Comparison of ENCODE assay signal across 1 cellular context in the genomic region with DNA sequence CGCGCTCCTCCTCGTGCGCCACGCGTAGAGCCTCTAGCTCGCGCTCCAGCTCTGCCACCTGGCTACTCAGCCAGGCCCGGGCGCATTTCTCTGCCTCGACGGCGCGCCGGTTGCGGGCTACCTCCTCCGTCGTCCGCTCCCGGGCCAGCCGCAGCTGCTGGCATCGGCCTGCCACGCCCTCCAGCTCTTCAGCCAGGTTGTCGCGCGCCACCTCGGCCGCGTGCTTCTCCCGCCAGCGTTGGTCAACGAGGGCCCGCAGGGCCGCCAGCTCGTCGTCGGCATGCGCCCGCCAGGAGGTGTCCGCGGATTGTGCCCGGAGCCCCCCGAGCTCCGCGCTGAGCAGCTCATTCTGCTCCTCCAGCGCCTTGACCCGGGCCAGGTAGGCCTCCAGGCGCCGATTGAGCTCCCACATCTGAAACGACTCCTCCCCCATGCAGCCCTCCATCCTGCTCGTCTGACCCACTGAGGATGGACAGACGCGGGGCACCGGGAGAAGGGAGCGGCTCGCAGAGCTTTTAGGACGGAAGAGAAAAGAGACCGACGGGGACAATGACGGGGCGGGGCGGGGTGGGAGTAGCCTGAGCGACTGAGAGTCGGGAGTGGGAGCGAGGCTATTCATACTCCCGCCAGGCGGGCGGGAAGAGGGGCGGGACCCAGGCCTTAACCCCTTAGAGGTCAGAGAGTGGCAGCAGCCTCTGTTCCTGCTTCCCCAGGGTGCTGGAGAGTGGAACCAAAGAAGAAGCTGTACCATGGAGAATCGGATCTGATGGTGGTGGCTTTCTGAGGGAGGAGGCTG.
TF ChIP-seq lines count a peak whose summit lies in the region.

A gene with protein sequence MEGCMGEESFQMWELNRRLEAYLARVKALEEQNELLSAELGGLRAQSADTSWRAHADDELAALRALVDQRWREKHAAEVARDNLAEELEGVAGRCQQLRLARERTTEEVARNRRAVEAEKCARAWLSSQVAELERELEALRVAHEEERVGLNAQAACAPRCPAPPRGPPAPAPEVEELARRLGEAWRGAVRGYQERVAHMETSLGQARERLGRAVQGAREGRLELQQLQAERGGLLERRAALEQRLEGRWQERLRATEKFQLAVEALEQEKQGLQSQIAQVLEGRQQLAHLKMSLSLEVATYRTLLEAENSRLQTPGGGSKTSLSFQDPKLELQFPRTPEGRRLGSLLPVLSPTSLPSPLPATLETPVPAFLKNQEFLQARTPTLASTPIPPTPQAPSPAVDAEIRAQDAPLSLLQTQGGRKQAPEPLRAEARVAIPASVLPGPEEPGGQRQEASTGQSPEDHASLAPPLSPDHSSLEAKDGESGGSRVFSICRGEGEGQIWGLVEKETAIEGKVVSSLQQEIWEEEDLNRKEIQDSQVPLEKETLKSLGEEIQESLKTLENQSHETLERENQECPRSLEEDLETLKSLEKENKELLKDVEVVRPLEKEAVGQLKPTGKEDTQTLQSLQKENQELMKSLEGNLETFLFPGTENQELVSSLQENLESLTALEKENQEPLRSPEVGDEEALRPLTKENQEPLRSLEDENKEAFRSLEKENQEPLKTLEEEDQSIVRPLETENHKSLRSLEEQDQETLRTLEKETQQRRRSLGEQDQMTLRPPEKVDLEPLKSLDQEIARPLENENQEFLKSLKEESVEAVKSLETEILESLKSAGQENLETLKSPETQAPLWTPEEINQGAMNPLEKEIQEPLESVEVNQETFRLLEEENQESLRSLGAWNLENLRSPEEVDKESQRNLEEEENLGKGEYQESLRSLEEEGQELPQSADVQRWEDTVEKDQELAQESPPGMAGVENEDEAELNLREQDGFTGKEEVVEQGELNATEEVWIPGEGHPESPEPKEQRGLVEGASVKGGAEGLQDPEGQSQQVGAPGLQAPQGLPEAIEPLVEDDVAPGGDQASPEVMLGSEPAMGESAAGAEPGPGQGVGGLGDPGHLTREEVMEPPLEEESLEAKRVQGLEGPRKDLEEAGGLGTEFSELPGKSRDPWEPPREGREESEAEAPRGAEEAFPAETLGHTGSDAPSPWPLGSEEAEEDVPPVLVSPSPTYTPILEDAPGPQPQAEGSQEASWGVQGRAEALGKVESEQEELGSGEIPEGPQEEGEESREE (N-terminal part only) (minus strand): TSS at position 588 of the 796 bp plus-strand sequence. CDS start 143 bp downstream, at position 445.

TF ChIP-seq in WTC11, 78 proteins besides CTCF, POLR2A, EP300 and RAD21 (continued from another document and continues in another):
- TF ChIP-seq, protein P1, sequence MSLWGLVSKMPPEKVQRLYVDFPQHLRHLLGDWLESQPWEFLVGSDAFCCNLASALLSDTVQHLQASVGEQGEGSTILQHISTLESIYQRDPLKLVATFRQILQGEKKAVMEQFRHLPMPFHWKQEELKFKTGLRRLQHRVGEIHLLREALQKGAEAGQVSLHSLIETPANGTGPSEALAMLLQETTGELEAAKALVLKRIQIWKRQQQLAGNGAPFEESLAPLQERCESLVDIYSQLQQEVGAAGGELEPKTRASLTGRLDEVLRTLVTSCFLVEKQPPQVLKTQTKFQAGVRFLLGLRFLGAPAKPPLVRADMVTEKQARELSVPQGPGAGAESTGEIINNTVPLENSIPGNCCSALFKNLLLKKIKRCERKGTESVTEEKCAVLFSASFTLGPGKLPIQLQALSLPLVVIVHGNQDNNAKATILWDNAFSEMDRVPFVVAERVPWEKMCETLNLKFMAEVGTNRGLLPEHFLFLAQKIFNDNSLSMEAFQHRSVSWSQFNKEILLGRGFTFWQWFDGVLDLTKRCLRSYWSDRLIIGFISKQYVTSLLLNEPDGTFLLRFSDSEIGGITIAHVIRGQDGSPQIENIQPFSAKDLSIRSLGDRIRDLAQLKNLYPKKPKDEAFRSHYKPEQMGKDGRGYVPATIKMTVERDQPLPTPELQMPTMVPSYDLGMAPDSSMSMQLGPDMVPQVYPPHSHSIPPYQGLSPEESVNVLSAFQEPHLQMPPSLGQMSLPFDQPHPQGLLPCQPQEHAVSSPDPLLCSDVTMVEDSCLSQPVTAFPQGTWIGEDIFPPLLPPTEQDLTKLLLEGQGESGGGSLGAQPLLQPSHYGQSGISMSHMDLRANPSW (CRISPR knock-in tag; conservative IDR thresholded peaks at IDR 0.05; ENCODE audit: low read depth) = no peak
- TF ChIP-seq ZBTB21 (CRISPR knock-in tag; IDR thresholded peaks at IDR 0.05; ENCODE audit: borderline replicate concordance) = peak; percentile 78
- TF ChIP-seq, protein P2, sequence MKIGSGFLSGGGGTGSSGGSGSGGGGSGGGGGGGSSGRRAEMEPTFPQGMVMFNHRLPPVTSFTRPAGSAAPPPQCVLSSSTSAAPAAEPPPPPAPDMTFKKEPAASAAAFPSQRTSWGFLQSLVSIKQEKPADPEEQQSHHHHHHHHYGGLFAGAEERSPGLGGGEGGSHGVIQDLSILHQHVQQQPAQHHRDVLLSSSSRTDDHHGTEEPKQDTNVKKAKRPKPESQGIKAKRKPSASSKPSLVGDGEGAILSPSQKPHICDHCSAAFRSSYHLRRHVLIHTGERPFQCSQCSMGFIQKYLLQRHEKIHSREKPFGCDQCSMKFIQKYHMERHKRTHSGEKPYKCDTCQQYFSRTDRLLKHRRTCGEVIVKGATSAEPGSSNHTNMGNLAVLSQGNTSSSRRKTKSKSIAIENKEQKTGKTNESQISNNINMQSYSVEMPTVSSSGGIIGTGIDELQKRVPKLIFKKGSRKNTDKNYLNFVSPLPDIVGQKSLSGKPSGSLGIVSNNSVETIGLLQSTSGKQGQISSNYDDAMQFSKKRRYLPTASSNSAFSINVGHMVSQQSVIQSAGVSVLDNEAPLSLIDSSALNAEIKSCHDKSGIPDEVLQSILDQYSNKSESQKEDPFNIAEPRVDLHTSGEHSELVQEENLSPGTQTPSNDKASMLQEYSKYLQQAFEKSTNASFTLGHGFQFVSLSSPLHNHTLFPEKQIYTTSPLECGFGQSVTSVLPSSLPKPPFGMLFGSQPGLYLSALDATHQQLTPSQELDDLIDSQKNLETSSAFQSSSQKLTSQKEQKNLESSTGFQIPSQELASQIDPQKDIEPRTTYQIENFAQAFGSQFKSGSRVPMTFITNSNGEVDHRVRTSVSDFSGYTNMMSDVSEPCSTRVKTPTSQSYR (CRISPR knock-in tag; IDR thresholded peaks at IDR 0.05) = peak; percentile 89
- peak; percentile 92 for TF ChIP-seq MYBL2 (CRISPR knock-in tag; IDR thresholded peaks at IDR 0.05)
- TF ChIP-seq ESRRA (CRISPR knock-in tag; IDR thresholded peaks at IDR 0.05; ENCODE audit: borderline replicate concordance) = peak; percentile 93
- peak; percentile 55; the same call in 1 of the 2 replicates for TF ChIP-seq FOXK1 (CRISPR knock-in tag; IDR thresholded peaks at IDR 0.05)
- TF ChIP-seq, protein P3, sequence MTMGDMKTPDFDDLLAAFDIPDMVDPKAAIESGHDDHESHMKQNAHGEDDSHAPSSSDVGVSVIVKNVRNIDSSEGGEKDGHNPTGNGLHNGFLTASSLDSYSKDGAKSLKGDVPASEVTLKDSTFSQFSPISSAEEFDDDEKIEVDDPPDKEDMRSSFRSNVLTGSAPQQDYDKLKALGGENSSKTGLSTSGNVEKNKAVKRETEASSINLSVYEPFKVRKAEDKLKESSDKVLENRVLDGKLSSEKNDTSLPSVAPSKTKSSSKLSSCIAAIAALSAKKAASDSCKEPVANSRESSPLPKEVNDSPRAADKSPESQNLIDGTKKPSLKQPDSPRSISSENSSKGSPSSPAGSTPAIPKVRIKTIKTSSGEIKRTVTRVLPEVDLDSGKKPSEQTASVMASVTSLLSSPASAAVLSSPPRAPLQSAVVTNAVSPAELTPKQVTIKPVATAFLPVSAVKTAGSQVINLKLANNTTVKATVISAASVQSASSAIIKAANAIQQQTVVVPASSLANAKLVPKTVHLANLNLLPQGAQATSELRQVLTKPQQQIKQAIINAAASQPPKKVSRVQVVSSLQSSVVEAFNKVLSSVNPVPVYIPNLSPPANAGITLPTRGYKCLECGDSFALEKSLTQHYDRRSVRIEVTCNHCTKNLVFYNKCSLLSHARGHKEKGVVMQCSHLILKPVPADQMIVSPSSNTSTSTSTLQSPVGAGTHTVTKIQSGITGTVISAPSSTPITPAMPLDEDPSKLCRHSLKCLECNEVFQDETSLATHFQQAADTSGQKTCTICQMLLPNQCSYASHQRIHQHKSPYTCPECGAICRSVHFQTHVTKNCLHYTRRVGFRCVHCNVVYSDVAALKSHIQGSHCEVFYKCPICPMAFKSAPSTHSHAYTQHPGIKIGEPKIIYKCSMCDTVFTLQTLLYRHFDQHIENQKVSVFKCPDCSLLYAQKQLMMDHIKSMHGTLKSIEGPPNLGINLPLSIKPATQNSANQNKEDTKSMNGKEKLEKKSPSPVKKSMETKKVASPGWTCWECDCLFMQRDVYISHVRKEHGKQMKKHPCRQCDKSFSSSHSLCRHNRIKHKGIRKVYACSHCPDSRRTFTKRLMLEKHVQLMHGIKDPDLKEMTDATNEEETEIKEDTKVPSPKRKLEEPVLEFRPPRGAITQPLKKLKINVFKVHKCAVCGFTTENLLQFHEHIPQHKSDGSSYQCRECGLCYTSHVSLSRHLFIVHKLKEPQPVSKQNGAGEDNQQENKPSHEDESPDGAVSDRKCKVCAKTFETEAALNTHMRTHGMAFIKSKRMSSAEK (CRISPR knock-in tag; IDR thresholded peaks at IDR 0.05; ENCODE audit: borderline replicate concordance) = 0 out of 2 replicates have a peak, but pooled peaks have one; percentile 40
- TF ChIP-seq, protein P4, sequence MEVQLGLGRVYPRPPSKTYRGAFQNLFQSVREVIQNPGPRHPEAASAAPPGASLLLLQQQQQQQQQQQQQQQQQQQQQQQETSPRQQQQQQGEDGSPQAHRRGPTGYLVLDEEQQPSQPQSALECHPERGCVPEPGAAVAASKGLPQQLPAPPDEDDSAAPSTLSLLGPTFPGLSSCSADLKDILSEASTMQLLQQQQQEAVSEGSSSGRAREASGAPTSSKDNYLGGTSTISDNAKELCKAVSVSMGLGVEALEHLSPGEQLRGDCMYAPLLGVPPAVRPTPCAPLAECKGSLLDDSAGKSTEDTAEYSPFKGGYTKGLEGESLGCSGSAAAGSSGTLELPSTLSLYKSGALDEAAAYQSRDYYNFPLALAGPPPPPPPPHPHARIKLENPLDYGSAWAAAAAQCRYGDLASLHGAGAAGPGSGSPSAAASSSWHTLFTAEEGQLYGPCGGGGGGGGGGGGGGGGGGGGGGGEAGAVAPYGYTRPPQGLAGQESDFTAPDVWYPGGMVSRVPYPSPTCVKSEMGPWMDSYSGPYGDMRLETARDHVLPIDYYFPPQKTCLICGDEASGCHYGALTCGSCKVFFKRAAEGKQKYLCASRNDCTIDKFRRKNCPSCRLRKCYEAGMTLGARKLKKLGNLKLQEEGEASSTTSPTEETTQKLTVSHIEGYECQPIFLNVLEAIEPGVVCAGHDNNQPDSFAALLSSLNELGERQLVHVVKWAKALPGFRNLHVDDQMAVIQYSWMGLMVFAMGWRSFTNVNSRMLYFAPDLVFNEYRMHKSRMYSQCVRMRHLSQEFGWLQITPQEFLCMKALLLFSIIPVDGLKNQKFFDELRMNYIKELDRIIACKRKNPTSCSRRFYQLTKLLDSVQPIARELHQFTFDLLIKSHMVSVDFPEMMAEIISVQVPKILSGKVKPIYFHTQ (CRISPR knock-in tag; IDR thresholded peaks at IDR 0.05) = no peak
- TF ChIP-seq ETV6 (CRISPR knock-in tag; IDR thresholded peaks at IDR 0.05) = peak; percentile 66; the same call in 1 of the 2 replicates
- TF ChIP-seq, protein P5, sequence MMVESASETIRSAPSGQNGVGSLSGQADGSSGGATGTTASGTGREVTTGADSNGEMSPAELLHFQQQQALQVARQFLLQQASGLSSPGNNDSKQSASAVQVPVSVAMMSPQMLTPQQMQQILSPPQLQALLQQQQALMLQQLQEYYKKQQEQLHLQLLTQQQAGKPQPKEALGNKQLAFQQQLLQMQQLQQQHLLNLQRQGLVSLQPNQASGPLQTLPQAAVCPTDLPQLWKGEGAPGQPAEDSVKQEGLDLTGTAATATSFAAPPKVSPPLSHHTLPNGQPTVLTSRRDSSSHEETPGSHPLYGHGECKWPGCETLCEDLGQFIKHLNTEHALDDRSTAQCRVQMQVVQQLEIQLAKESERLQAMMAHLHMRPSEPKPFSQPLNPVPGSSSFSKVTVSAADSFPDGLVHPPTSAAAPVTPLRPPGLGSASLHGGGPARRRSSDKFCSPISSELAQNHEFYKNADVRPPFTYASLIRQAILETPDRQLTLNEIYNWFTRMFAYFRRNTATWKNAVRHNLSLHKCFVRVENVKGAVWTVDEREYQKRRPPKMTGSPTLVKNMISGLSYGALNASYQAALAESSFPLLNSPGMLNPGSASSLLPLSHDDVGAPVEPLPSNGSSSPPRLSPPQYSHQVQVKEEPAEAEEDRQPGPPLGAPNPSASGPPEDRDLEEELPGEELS (CRISPR knock-in tag; IDR thresholded peaks at IDR 0.05) = peak; percentile 49; the same call in 1 of the 2 replicates
- TF ChIP-seq, protein P6, sequence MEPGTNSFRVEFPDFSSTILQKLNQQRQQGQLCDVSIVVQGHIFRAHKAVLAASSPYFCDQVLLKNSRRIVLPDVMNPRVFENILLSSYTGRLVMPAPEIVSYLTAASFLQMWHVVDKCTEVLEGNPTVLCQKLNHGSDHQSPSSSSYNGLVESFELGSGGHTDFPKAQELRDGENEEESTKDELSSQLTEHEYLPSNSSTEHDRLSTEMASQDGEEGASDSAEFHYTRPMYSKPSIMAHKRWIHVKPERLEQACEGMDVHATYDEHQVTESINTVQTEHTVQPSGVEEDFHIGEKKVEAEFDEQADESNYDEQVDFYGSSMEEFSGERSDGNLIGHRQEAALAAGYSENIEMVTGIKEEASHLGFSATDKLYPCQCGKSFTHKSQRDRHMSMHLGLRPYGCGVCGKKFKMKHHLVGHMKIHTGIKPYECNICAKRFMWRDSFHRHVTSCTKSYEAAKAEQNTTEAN (CRISPR knock-in tag; IDR thresholded peaks at IDR 0.05) = no peak; the same call in 1 of the 2 replicates
- TF ChIP-seq, protein P7, sequence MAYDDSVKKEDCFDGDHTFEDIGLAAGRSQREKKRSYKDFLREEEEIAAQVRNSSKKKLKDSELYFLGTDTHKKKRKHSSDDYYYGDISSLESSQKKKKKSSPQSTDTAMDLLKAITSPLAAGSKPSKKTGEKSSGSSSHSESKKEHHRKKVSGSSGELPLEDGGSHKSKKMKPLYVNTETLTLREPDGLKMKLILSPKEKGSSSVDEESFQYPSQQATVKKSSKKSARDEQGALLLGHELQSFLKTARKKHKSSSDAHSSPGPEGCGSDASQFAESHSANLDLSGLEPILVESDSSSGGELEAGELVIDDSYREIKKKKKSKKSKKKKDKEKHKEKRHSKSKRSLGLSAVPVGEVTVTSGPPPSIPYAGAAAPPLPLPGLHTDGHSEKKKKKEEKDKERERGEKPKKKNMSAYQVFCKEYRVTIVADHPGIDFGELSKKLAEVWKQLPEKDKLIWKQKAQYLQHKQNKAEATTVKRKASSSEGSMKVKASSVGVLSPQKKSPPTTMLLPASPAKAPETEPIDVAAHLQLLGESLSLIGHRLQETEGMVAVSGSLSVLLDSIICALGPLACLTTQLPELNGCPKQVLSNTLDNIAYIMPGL (CRISPR knock-in tag; IDR thresholded peaks at IDR 0.05) = 0 out of 2 replicates have a peak, but pooled peaks have one; percentile 57
- TF ChIP-seq RELA (CRISPR knock-in tag; IDR thresholded peaks at IDR 0.05; ENCODE audit: borderline replicate concordance) = peak; percentile 83; the same call in 1 of the 2 replicates
- TF ChIP-seq, protein P8, sequence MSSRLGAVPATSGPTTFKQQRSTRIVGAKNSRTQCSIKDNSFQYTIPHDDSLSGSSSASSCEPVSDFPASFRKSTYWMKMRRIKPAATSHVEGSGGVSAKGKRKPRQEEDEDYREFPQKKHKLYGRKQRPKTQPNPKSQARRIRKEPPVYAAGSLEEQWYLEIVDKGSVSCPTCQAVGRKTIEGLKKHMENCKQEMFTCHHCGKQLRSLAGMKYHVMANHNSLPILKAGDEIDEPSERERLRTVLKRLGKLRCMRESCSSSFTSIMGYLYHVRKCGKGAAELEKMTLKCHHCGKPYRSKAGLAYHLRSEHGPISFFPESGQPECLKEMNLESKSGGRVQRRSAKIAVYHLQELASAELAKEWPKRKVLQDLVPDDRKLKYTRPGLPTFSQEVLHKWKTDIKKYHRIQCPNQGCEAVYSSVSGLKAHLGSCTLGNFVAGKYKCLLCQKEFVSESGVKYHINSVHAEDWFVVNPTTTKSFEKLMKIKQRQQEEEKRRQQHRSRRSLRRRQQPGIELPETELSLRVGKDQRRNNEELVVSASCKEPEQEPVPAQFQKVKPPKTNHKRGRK (CRISPR knock-in tag; IDR thresholded peaks at IDR 0.05; ENCODE audit: borderline replicate concordance) = peak; percentile 24; the same call in 1 of the 2 replicates
- TF ChIP-seq SMAD3 (CRISPR knock-in tag; IDR thresholded peaks at IDR 0.05; ENCODE audit: borderline replicate concordance) = 0 out of 2 replicates have a peak, but pooled peaks have one; percentile 12
